ENCODE assay signal across 8 cellular contexts in genomic region chr4:55866290-55866907, GRCh38. TPM values are rescaled to one million over a fixed set of nuclear protein-coding genes. Genes with fewer than 3 reads are reported as not detected.
DNase-seq lines count a peak whose midpoint lies in the region; ATAC-seq, FAIRE-seq and TF ChIP-seq lines count a peak whose summit lies in the region.

No MANE protein-coding gene starts in this region.

- no peak overlapping the region for H3K4me3 ChIP-seq in GM12864 (ENCODE audit: low read depth, low read length)
- no peak overlapping the region for H3K4me3 ChIP-seq in MM.1S (ENCODE audit: low read length)
- no peak overlapping the region for H3K4me3 ChIP-seq in brain microvascular endothelial cell (ENCODE audit: low read depth, low read length)
- H3K4me3 ChIP-seq in lower lobe of right lung, result no peak overlapping the region

- TF ChIP-seq CTCF in GM12864 (IDR thresholded peaks at IDR 0.05; ENCODE audit: low read depth, low read length, missing control alignments), result no peak
- TF ChIP-seq CTCF in MM.1S (IDR thresholded peaks at IDR 0.05; ENCODE audit: low read length), result no peak
- no peak for TF ChIP-seq CTCF in brain microvascular endothelial cell (IDR thresholded peaks at IDR 0.05; ENCODE audit: low read depth, low read length, missing control alignments)
- TF ChIP-seq CTCF in lower lobe of right lung (IDR thresholded peaks at IDR 0.05), result no peak

- H3K79me2 ChIP-seq in MM.1S (ENCODE audit: low read length), result no peaks in the 10 kb centered on the region

- H3K4me1 ChIP-seq in MM.1S (ENCODE audit: low read length), result peaks cover 28% of the 10 kb centered on the region
- H3K4me1 ChIP-seq in lower lobe of right lung, result peaks cover 27% of the 10 kb centered on the region

- DNase-seq in GM12864 (ENCODE audit: low read depth), result peak; percentile 43
- DNase-seq in H54 (ENCODE audit: insufficient read length, low spot score), result peak; percentile 6
- DNase-seq in MM.1S, result peak; percentile 75
- peak; percentile 82 for DNase-seq in brain microvascular endothelial cell
- no peak for DNase-seq in lower lobe of right lung
- DNase-seq in iPS-NIHi11 (ENCODE audit: low spot score), result no peak
- no peak for DNase-seq in activated CD8-positive, alpha-beta memory T cell treated with anti-CD3 and anti-CD28 coated beads for 24 hours
- no peak for DNase-seq in amygdala (lab: John Stamatoyannopoulos, UW)

- no peaks in the 10 kb centered on the region for H4K20me1 ChIP-seq in MM.1S (ENCODE audit: insufficient read depth, low read length)

- H3K36me3 ChIP-seq in MM.1S (replicated peaks; ENCODE audit: insufficient read depth, low read length) (no peaks in the 10 kb centered on the region; the same call in 1 of the 2 replicates), brain microvascular endothelial cell (replicated peaks) (peaks cover 20% of the 10 kb centered on the region), lower lobe of right lung (peaks cover 71% of the 10 kb centered on the region)

- no peak overlapping the region for H3K9ac ChIP-seq in MM.1S (ENCODE audit: low read length)

- H3K27me3 ChIP-seq in MM.1S (replicated peaks; ENCODE audit: insufficient read depth, low read length) (no peaks in the 10 kb centered on the region), brain microvascular endothelial cell (replicated peaks) (no peaks in the 10 kb centered on the region), lower lobe of right lung (ENCODE audit: low read depth) (no peaks in the 10 kb centered on the region)

- FAIRE-seq in H54 (lab: Jason Lieb, UNC), result peak; percentile 85

- intact Hi-C loops in lower lobe of right lung (cut with DNase I), result no loop called here

- TF ChIP-seq POLR2A in H54 (IDR thresholded peaks at IDR 0.05; ENCODE audit: low read depth, low read length), result no peak

- H3K27ac ChIP-seq in MM.1S (ENCODE audit: low read length), result peak overlapping the region; percentile 49; the same call in 1 of the 2 replicates
- H3K27ac ChIP-seq in brain microvascular endothelial cell, result peak overlapping the region; percentile 78
- peak overlapping the region; percentile 47 for H3K27ac ChIP-seq in lower lobe of right lung

- in situ Hi-C loops in brain microvascular endothelial cell (cut with HindIII; ENCODE audit: low pct_ligation_motif_present, low sequenced_read_pairs), result no loop called here

- H3K9me3 ChIP-seq in MM.1S (replicated peaks; ENCODE audit: insufficient read depth, low read length) (no peaks in the 10 kb centered on the region), lower lobe of right lung (no peaks in the 10 kb centered on the region)

- no peak overlapping the region for H2AFZ ChIP-seq in MM.1S (ENCODE audit: low read length)

- H3F3A ChIP-seq in MM.1S (ENCODE audit: insufficient read depth, low read length), result peaks cover 15% of the 10 kb centered on the region; the same call in 1 of the 2 replicates

- peak overlapping the region; percentile 48 for H3K4me2 ChIP-seq in MM.1S (ENCODE audit: low read depth, low read length)

- peak; percentile 82 to 94 for ATAC-seq in lower lobe of right lung

- no peaks in the 10 kb centered on the region for H3K9me2 ChIP-seq in MM.1S (replicated peaks; ENCODE audit: insufficient read depth, low read length)

RNA-seq across cellular contexts. Expression of gene EXOC1, which starts 13.0 kb away (rescaled TPM):
- total RNA-seq in lower lobe of right lung, result 35.9 TPM

RNA-seq across cellular contexts. Expression of gene EXOC1L, which starts 46.8 kb away (rescaled TPM):
- total RNA-seq in lower lobe of right lung, result not detected

Comparison
In these comparisons a context has a peak if more than half of its experiments do, and no peak if none do; other contexts are left out.
1. DNase-seq: peak in GM12864 (single experiment), H54 (single experiment), MM.1S (single experiment) and brain microvascular endothelial cell (single experiment); none in lower lobe of right lung (single experiment), iPS-NIHi11 (single experiment), activated CD8-positive, alpha-beta memory T cell treated with anti-CD3 and anti-CD28 coated beads for 24 hours (single experiment) and amygdala (0 of 56).
2. Peak in every context shown above with its lines, with median percentiles within 50 percentile points of each other: H3K27ac ChIP-seq.